Comparison of ENCODE assay signal across 10 cellular contexts in the genomic region with DNA sequence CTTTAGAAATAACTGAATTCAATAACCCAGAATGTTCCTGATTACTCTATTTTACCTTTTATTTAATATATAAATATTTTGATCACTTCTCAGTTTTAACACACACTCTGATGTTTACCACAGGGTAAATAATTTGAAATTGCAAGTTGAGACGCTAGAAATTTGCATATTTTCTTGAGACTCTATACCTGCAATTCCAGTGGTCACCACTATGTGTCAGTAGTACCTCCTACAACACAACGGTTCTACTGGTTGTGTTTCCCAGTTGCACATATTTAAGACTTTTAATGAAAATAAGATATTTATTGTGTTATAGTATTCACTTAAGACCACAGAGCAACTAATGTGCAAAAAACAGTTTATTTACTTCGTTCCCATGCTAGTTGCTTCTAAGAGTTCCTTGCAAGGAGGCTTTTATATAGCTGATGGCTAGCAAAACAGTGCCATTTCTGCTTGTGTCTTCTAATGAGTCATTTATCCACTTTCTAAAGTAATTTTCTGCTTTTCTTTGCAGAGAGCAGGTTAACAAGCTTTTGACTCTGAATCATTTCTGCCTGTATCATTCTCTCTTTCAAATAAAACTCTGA.
DNase-seq lines count a peak whose midpoint lies in the region; ATAC-seq, FAIRE-seq and TF ChIP-seq lines count a peak whose summit lies in the region.
"Had no signal": no experiment of that assay in that cellular context is flagged by ENCODE, and none has a peak within 500 bp of the region (broad histone marks: within the 10 kb centered on the region; RNA-seq: fewer than 3 reads in every experiment).

No MANE protein-coding gene starts in this region.

- no peaks in the 10 kb centered on the region for H3K4me1 ChIP-seq in transverse colon

- intact Hi-C loops in activated CD8-positive, alpha-beta T cell treated with anti-CD3 and anti-CD28 coated beads for 36 hours (cut with micrococcal nuclease), result no loop called here
- intact Hi-C loops in transverse colon (cut with DNase I; ENCODE audit: low total_unique reads), result no loop called here

- H3K36me3 ChIP-seq in transverse colon, result peaks cover 0 to 5% (median 0%) of the 10 kb centered on the region in 4 donors

- TF ChIP-seq EP300 in transverse colon (IDR thresholded peaks at IDR 0.05; ENCODE audit: low read depth), result no peak

- no peaks in the 10 kb centered on the region for H3K9me3 Mint-ChIP-seq in activated CD8-positive, alpha-beta T cell treated with anti-CD3 and anti-CD28 coated beads for 36 hours
- no peaks in the 10 kb centered on the region for H3K9me3 Mint-ChIP-seq in activated CD8-positive, alpha-beta T cell treated with anti-CD3 and anti-CD28 coated beads, Interleukin-2, amount 10 ng/mL, durations not matched to agents 7 days and 5 days (ENCODE audit: insufficient read depth)
- H3K9me3 Mint-ChIP-seq: stimulated activated effector memory CD8-positive, alpha-beta T cell treated with anti-CD3 and anti-CD28 coated beads, Interleukin-12 subunit alpha, Interleukin-12 subunit beta, amount 100 ng/mL, for 72 hours had no signal

- 65 to 77% methylated on average over 3 of the region's 3 CpGs for WGBS in transverse colon (ENCODE audit: low coverage in 1 of 2), 2 donors

- no peak for ATAC-seq in activated CD8-positive, alpha-beta T cell treated with anti-CD3 and anti-CD28 coated beads for 36 hours
- no peak for ATAC-seq in activated CD8-positive, alpha-beta T cell treated with anti-CD3 and anti-CD28 coated beads, Interleukin-2, amount 10 ng/mL, durations not matched to agents 7 days and 5 days
- no peak for ATAC-seq in GM18498 (IDR thresholded peaks at IDR 0.05; ENCODE audit: unreplicated experiment)
- ATAC-seq: stimulated activated effector memory CD8-positive, alpha-beta T cell treated with anti-CD3 and anti-CD28 coated beads, Interleukin-12 subunit alpha, Interleukin-12 subunit beta, amount 100 ng/mL, for 72 hours had no signal

- no peak overlapping the region for H3K4me3 Mint-ChIP-seq in activated CD8-positive, alpha-beta T cell treated with anti-CD3 and anti-CD28 coated beads for 36 hours
- H3K4me3 Mint-ChIP-seq in activated CD8-positive, alpha-beta T cell treated with anti-CD3 and anti-CD28 coated beads, Interleukin-2, amount 10 ng/mL, durations not matched to agents 7 days and 5 days, result no peak overlapping the region
- H3K4me3 Mint-ChIP-seq: activated CD4-positive, alpha-beta memory T cell treated with anti-CD3 and anti-CD28 coated beads, Interleukin-2, amount 10 ng/mL, durations not matched to agents 7 days and 5 days; stimulated activated effector memory CD8-positive, alpha-beta T cell treated with anti-CD3 and anti-CD28 coated beads, Interleukin-12 subunit alpha, Interleukin-12 subunit beta, amount 100 ng/mL, for 72 hours had no signal

- no peak for FAIRE-seq in GM12892 (lab: Jason Lieb, UNC)

- peak; percentile 15 for DNase-seq in activated CD8-positive, alpha-beta T cell treated with anti-CD3 and anti-CD28 coated beads for 36 hours
- DNase-seq in activated CD8-positive, alpha-beta T cell treated with anti-CD3 and anti-CD28 coated beads, Interleukin-2, amount 10 ng/mL, durations not matched to agents 7 days and 5 days, result no peak
- DNase-seq in OCI-M1 (lab: John Stamatoyannopoulos, UW) (peak; percentile 48), foreskin fibroblast (no peak), transverse colon (no peak), OCI-M2 (lab: John Stamatoyannopoulos, UW; ENCODE audit: unreplicated experiment) (no peak), GM12892 (ENCODE audit: insufficient read length) (no peak)
- DNase-seq: activated CD4-positive, alpha-beta memory T cell treated with anti-CD3 and anti-CD28 coated beads, Interleukin-2, amount 10 ng/mL, durations not matched to agents 7 days and 5 days had no signal

- no peaks in the 10 kb centered on the region for H3K36me3 Mint-ChIP-seq in activated CD8-positive, alpha-beta T cell treated with anti-CD3 and anti-CD28 coated beads for 36 hours (ENCODE audit: low read depth)
- H3K36me3 Mint-ChIP-seq in activated CD8-positive, alpha-beta T cell treated with anti-CD3 and anti-CD28 coated beads, Interleukin-2, amount 10 ng/mL, durations not matched to agents 7 days and 5 days (ENCODE audit: low read depth), result no peaks in the 10 kb centered on the region
- H3K36me3 Mint-ChIP-seq: stimulated activated effector memory CD8-positive, alpha-beta T cell treated with anti-CD3 and anti-CD28 coated beads, Interleukin-12 subunit alpha, Interleukin-12 subunit beta, amount 100 ng/mL, for 72 hours had no signal

- TF ChIP-seq POLR2A in transverse colon (IDR thresholded peaks at IDR 0.05) (no peak), GM12892 (IDR thresholded peaks at IDR 0.05; ENCODE audit: low read depth, low read length) (no peak)

- in situ Hi-C loops in transverse colon (cut with MboI; ENCODE audit: low pct_ligation_motif_present in 1 of 4, low pct_unique_long_range_greater_than_20kb in 1 of 4, low sequenced_read_pairs in 3 of 4), result loop anchor here in 1 of 4 donors (25.0 kb wide), 1 partner anchor 403 kb away; no protein-coding TSS in a partner anchor

- no peak overlapping the region for H3K27ac Mint-ChIP-seq in activated CD8-positive, alpha-beta T cell treated with anti-CD3 and anti-CD28 coated beads for 36 hours
- no peak overlapping the region for H3K27ac Mint-ChIP-seq in activated CD8-positive, alpha-beta T cell treated with anti-CD3 and anti-CD28 coated beads, Interleukin-2, amount 10 ng/mL, durations not matched to agents 7 days and 5 days
- H3K27ac Mint-ChIP-seq: activated CD4-positive, alpha-beta memory T cell treated with anti-CD3 and anti-CD28 coated beads, Interleukin-2, amount 10 ng/mL, durations not matched to agents 7 days and 5 days; stimulated activated effector memory CD8-positive, alpha-beta T cell treated with anti-CD3 and anti-CD28 coated beads, Interleukin-12 subunit alpha, Interleukin-12 subunit beta, amount 100 ng/mL, for 72 hours had no signal

- CTCF ChIA-PET in activated CD8-positive, alpha-beta T cell treated with anti-CD3 and anti-CD28 coated beads for 36 hours (lab: Charles Lee), result interaction anchor here (0.8 to 1.0 kb wide), 2 partner anchors 17 to 36 kb away, joined by 3 to 5 read pairs; no protein-coding TSS in a partner anchor
- CTCF ChIA-PET in activated CD8-positive, alpha-beta T cell treated with anti-CD3 and anti-CD28 coated beads, Interleukin-2, amount 10 ng/mL, durations not matched to agents 7 days and 5 days (lab: Charles Lee), result no interaction called here

- H3K4me1 Mint-ChIP-seq in activated CD8-positive, alpha-beta T cell treated with anti-CD3 and anti-CD28 coated beads for 36 hours (ENCODE audit: low read depth), result peaks cover 2% of the 10 kb centered on the region
- H3K4me1 Mint-ChIP-seq in activated CD8-positive, alpha-beta T cell treated with anti-CD3 and anti-CD28 coated beads, Interleukin-2, amount 10 ng/mL, durations not matched to agents 7 days and 5 days (ENCODE audit: low read depth), result no peaks in the 10 kb centered on the region
- H3K4me1 Mint-ChIP-seq: stimulated activated effector memory CD8-positive, alpha-beta T cell treated with anti-CD3 and anti-CD28 coated beads, Interleukin-12 subunit alpha, Interleukin-12 subunit beta, amount 100 ng/mL, for 72 hours had no signal

- peaks cover 22% of the 10 kb centered on the region for H3K27me3 Mint-ChIP-seq in activated CD8-positive, alpha-beta T cell treated with anti-CD3 and anti-CD28 coated beads for 36 hours
- peaks cover 21% of the 10 kb centered on the region for H3K27me3 Mint-ChIP-seq in activated CD8-positive, alpha-beta T cell treated with anti-CD3 and anti-CD28 coated beads, Interleukin-2, amount 10 ng/mL, durations not matched to agents 7 days and 5 days (ENCODE audit: low read depth)

- H3K27ac ChIP-seq in transverse colon, result no peak overlapping the region

- H3K4me3 ChIP-seq in foreskin fibroblast (ENCODE audit: low read depth in 1 of 2, low read length in 2 of 2), result no peak overlapping the region
- H3K4me3 ChIP-seq in transverse colon, result no peak overlapping the region

- H3K9me3 ChIP-seq in transverse colon, result peaks cover 0 to 6% of the 10 kb centered on the region in 2 donors

- TF ChIP-seq CTCF in activated CD8-positive, alpha-beta T cell treated with anti-CD3 and anti-CD28 coated beads for 36 hours (IDR thresholded peaks at IDR 0.05), result peak; percentile 70
- TF ChIP-seq CTCF in foreskin fibroblast (IDR thresholded peaks at IDR 0.05; ENCODE audit: low read depth, low read length), result peak; percentile 34
- peak; percentile 27 to 57 (median 40) for TF ChIP-seq CTCF in transverse colon (IDR thresholded peaks at IDR 0.05)

- no peaks in the 10 kb centered on the region for H3K27me3 ChIP-seq in transverse colon

- POLR2A ChIA-PET in activated CD8-positive, alpha-beta T cell treated with anti-CD3 and anti-CD28 coated beads for 36 hours (lab: Charles Lee), result no interaction called here
- POLR2A ChIA-PET in activated CD8-positive, alpha-beta T cell treated with anti-CD3 and anti-CD28 coated beads, Interleukin-2, amount 10 ng/mL, durations not matched to agents 7 days and 5 days (lab: Charles Lee), result no interaction called here

Comparison
In these comparisons a context has a peak if more than half of its experiments do, and no peak if none do; other contexts are left out.
1. DNase-seq: peak in activated CD8-positive, alpha-beta T cell treated with anti-CD3 and anti-CD28 coated beads for 36 hours (single experiment) and OCI-M1 (single experiment); none in activated CD8-positive, alpha-beta T cell treated with anti-CD3 and anti-CD28 coated beads, Interleukin-2, amount 10 ng/mL, durations not matched to agents 7 days and 5 days (single experiment), foreskin fibroblast (0 of 2), transverse colon (single experiment), OCI-M2 (single experiment) and GM12892 (single experiment).
2. Peak in every context shown above with its lines, with median percentiles within 50 percentile points of each other: CTCF ChIP-seq.